Comparison of ENCODE assay signal across 35 cellular contexts in genomic region chr13:34087791-34088190, GRCh38.
"Had no signal": no experiment of that assay in that cellular context is flagged by ENCODE, and none has a peak within 500 bp of the region (broad histone marks: within the 10 kb centered on the region; RNA-seq: fewer than 3 reads in every experiment).

No MANE protein-coding gene starts in this region.

- DNase-seq: Karpas-422, Kasumi-1, MG63, MM.1S, MV-4-11, NCI-H1048, NCI-H1092, NCI-H1092 treated with DMSO at 0.1 percent for 48 hours, NCI-H1105, NCI-H1105 treated with DMSO at 0.1 percent for 48 hours, NCI-H1417, NCI-H1417 treated with DMSO at 0.1 percent for 48 hours, NCI-H1436, NCI-H1436 treated with DMSO at 0.1 percent for 48 hours, NCI-H146, NCI-H1694, NCI-H1694 treated with DMSO at 0.1 percent for 48 hours, NCI-H187, NCI-H187 treated with DMSO at 0.1 percent for 48 hours, NCI-H1930, NCI-H2029, NCI-H2029 treated with DMSO at 0.1 percent for 48 hours, NCI-H2081, NCI-H2081 treated with DMSO at 0.1 percent for 48 hours, NCI-H2107, NCI-H2171, NCI-H2171 treated with DMSO at 0.1 percent for 48 hours, NCI-H2227 treated with DMSO at 0.1 percent for 48 hours, NCI-H226, NCI-H345, NCI-H446, NCI-H446 treated with DMSO at 0.1 percent for 48 hours, NCI-H510A, NCI-H510A treated with DMSO at 0.1 percent for 48 hours, NCI-H524 had no signal

- H3K4me3 ChIP-seq: MG63 had no signal

- H3K36me3 ChIP-seq: MG63 had no signal
